11 cellular contexts compared by ENCODE assay signal in genomic region chr12:38892090-38892786, GRCh38. TPM values are rescaled to one million over a fixed set of nuclear protein-coding genes. Genes with fewer than 3 reads are reported as not detected.
DNase-seq lines count a peak whose midpoint lies in the region; ATAC-seq, FAIRE-seq and TF ChIP-seq lines count a peak whose summit lies in the region.
"Had no signal": no experiment of that assay in that cellular context is flagged by ENCODE, and none has a peak within 500 bp of the region (broad histone marks: within the 10 kb centered on the region; RNA-seq: fewer than 3 reads in every experiment).

No MANE protein-coding gene starts in this region.

- TF ChIP-seq EP300 in H1 (IDR thresholded peaks at IDR 0.05; ENCODE audit: borderline replicate concordance in 1 of 2, low read depth in 2 of 2, low read length in 2 of 2) (no peak), transverse colon (IDR thresholded peaks at IDR 0.05; ENCODE audit: low read depth) (peak; percentile 3)

- H2AK5ac ChIP-seq in H1 (ENCODE audit: low read depth, low read length), result no peak overlapping the region

- CTCF ChIA-PET in H1 (lab: Charles Lee; ENCODE audit: partially characterized antibody), result no interaction called here

- TF ChIP-seq CTCF in right atrium auricular region (IDR thresholded peaks at IDR 0.05) (no peak), H1 (IDR thresholded peaks at IDR 0.05; ENCODE audit: control extremely low read depth in 1 of 3, insufficient read depth in 1 of 3, low read depth in 1 of 3, low read length in 3 of 3) (no peak), transverse colon (IDR thresholded peaks at IDR 0.05) (no peak)

- POLR2A ChIA-PET in H1 (lab: Charles Lee; ENCODE audit: partially characterized antibody), result no interaction called here

- H3K23ac ChIP-seq in H1 (ENCODE audit: insufficient read length), result no peak overlapping the region

- no peak for TF ChIP-seq POLR2A in H1 (IDR thresholded peaks at IDR 0.05; ENCODE audit: control extremely low read depth in 1 of 2, low read depth in 2 of 2, low read length in 2 of 2)
- TF ChIP-seq POLR2A in transverse colon (IDR thresholded peaks at IDR 0.05), result no peak

- H2BK5ac ChIP-seq in H1 (ENCODE audit: low read depth, low read length), result no peak overlapping the region

- no peak overlapping the region for H4K5ac ChIP-seq in H1 (ENCODE audit: insufficient read length, low read depth, low read length)

- peak; percentile 57 for FAIRE-seq in H1 (lab: Jason Lieb, UNC)
- FAIRE-seq: TTC549 had no signal

- H3K9me3 ChIP-seq in right atrium auricular region, result no peaks in the 10 kb centered on the region
- H3K9me3 ChIP-seq in H1 (ENCODE audit: insufficient read depth in 2 of 2, low read depth in 1 of 2, low read length in 1 of 2), result peaks cover 5 to 6% of the 10 kb centered on the region in 2 experiments; a peak in 2 of 4 replicates
- no peaks in the 10 kb centered on the region for H3K9me3 ChIP-seq in transverse colon

- H3K18ac ChIP-seq in H1 (ENCODE audit: extremely low read depth, low read length), result no peak overlapping the region

- ATAC-seq in Right ventricle myocardium inferior, result peak; percentile 52
- peak; percentile 52 for ATAC-seq in HG02981 (IDR thresholded peaks at IDR 0.05; ENCODE audit: unreplicated experiment)

- intact Hi-C loops in Right ventricle myocardium inferior (cut with DNase I), result no loop called here
- intact Hi-C loops in transverse colon (cut with DNase I; ENCODE audit: low total_unique reads), result no loop called here

- H3K79me1 ChIP-seq in H1 (ENCODE audit: low read depth, low read length), result no peaks in the 10 kb centered on the region

- H3K27me3 ChIP-seq in right atrium auricular region, result no peaks in the 10 kb centered on the region
- no peaks in the 10 kb centered on the region for H3K27me3 ChIP-seq in H1 (replicated peaks in 1 of 4; ENCODE audit: control insufficient read depth in 3 of 4, extremely low read depth in 1 of 4, insufficient read depth in 3 of 4, low read length in 3 of 4)
- no peaks in the 10 kb centered on the region for H3K27me3 ChIP-seq in transverse colon

- H3K79me2 ChIP-seq in H1 (ENCODE audit: control insufficient read depth in 1 of 2, insufficient read depth in 2 of 2, low read length in 2 of 2), result no peaks in the 10 kb centered on the region

- no peak overlapping the region for H3K4me2 ChIP-seq in H1 (ENCODE audit: insufficient read depth in 1 of 2, low read depth in 2 of 2, low read length in 2 of 2)

- TF ChIP-seq RAD21 in H1 (IDR thresholded peaks at IDR 0.05 in 1 of 2, conservative IDR thresholded peaks at IDR 0.05 in 1 of 2; ENCODE audit: low read depth in 2 of 2, low read length in 2 of 2), result no peak

- no peak overlapping the region for H2BK12ac ChIP-seq in H1 (ENCODE audit: low read depth, low read length)

- no peak overlapping the region for H2BK15ac ChIP-seq in H1 (ENCODE audit: low read length)

- no peak overlapping the region for H3K4me3 ChIP-seq in right atrium auricular region
- H3K4me3 ChIP-seq in H1 (ENCODE audit: extremely low read depth in 1 of 4, insufficient read depth in 2 of 4, low read depth in 3 of 4, low read length in 4 of 4), result no peak overlapping the region
- peak overlapping the region in 1 of 4 donors; percentile 15 for H3K4me3 ChIP-seq in transverse colon

- H4K20me1 ChIP-seq in H1 (replicated peaks in 1 of 2; ENCODE audit: control insufficient read depth in 1 of 2, insufficient read depth in 2 of 2, low read length in 2 of 2), result no peaks in the 10 kb centered on the region

- H2BK20ac ChIP-seq in H1 (ENCODE audit: low read length), result no peak overlapping the region

- H3K4me1 ChIP-seq in right atrium auricular region, result peaks cover 0 to 59% of the 10 kb centered on the region in 2 donors
- H3K4me1 ChIP-seq in H1 (replicated peaks in 1 of 4; ENCODE audit: control insufficient read depth in 3 of 4, insufficient read depth in 4 of 4, low read length in 3 of 4), result no peaks in the 10 kb centered on the region
- peaks cover 0 to 68% (median 24%) of the 10 kb centered on the region in 4 donors for H3K4me1 ChIP-seq in transverse colon

- H2AFZ ChIP-seq in H1 (ENCODE audit: low read length), result no peak overlapping the region

- no peak for DNase-seq in Right ventricle myocardium inferior (ENCODE audit: missing footprints)
- no peak for DNase-seq in right atrium auricular region (ENCODE audit: low spot score)
- no peak for DNase-seq in H1 (ENCODE audit: low read depth in 1 of 2, low spot score in 2 of 2)
- peak; percentile 67 for DNase-seq in transverse colon
- no peak for DNase-seq in D341Med (ENCODE audit: low spot score)
- no peak for DNase-seq in NCI-H748 (lab: John Stamatoyannopoulos, UW; ENCODE audit: unreplicated experiment)
- no peak for DNase-seq in activated gamma-delta T cell treated with Interleukin-2 at 50 U/mL for 16 hours
- DNase-seq: activated naive CD4-positive, alpha-beta T cell treated with Interleukin-2 at 50 U/mL for 16 hours; NCI-H510A had no signal

- H3K36me3 ChIP-seq in right atrium auricular region (no peaks in the 10 kb centered on the region), H1 (ENCODE audit: control insufficient read depth in 2 of 4, insufficient read depth in 4 of 4, low read length in 3 of 4) (peaks cover 0 to 2% (median 0%) of the 10 kb centered on the region in 4 experiments; a peak in 1 of 8 replicates), transverse colon (no peaks in the 10 kb centered on the region)

- H4K8ac ChIP-seq in H1 (ENCODE audit: extremely low read depth, insufficient read depth, low read length), result no peak overlapping the region

- no peak overlapping the region for H3K14ac ChIP-seq in H1 (ENCODE audit: insufficient read length)

- H2BK120ac ChIP-seq in H1 (replicated peaks; ENCODE audit: low read depth, low read length), result no peak overlapping the region

- in situ Hi-C loops in transverse colon (cut with MboI; ENCODE audit: low pct_ligation_motif_present in 1 of 4, low pct_unique_long_range_greater_than_20kb in 1 of 4, low sequenced_read_pairs in 3 of 4), result no loop called here

- WGBS in H1 (ENCODE audit: extremely low coverage in 1 of 2, insufficient coverage in 1 of 2, insufficient read length in 1 of 2, insufficient replicate concordance in 2 of 2, low coverage in 1 of 2, low lambda C conversion rate in 2 of 2, missing lambda C conversion rate in 1 of 2), 2 experiments, result 89% methylated on average over 4 of the region's 4 CpGs; no CpG with 5 or more reads in 1 of the 2 experiments
- WGBS in transverse colon (ENCODE audit: low coverage in 1 of 2), 2 donors, result 17 to 34% methylated on average over 4 of the region's 4 CpGs

- H3K27ac ChIP-seq in right atrium auricular region, result peak overlapping the region in 1 of 2 donors; percentile 74
- no peak overlapping the region for H3K27ac ChIP-seq in H1 (ENCODE audit: low read depth, low read length)
- peak overlapping the region; percentile 18 to 64 (median 38) for H3K27ac ChIP-seq in transverse colon

- no peaks in the 10 kb centered on the region for H3K23me2 ChIP-seq in H1 (ENCODE audit: low read depth, low read length)

- no peak overlapping the region for H4K91ac ChIP-seq in H1 (replicated peaks; ENCODE audit: insufficient read length, low read length)

- no peak overlapping the region for H3K56ac ChIP-seq in H1 (replicated peaks; ENCODE audit: insufficient read length, low read depth, low read length)

- H3K9ac ChIP-seq in H1 (replicated peaks in 1 of 4; ENCODE audit: extremely low read depth in 1 of 4, low read depth in 3 of 4, low read length in 3 of 4), result no peak overlapping the region

- no peak overlapping the region for H3K4ac ChIP-seq in H1 (replicated peaks; ENCODE audit: insufficient read length, low read depth, low read length)

TF ChIP-seq in H1, 55 proteins besides CTCF, POLR2A, EP300 and RAD21:
- TF ChIP-seq ATF2 (IDR thresholded peaks at IDR 0.05; ENCODE audit: low read length) (no peak), TBP (IDR thresholded peaks at IDR 0.05; ENCODE audit: low read depth, low read length) (no peak), RFX5 (IDR thresholded peaks at IDR 0.05; ENCODE audit: borderline replicate concordance, low read depth, low read length) (no peak)
TF ChIP-seq in H1: peak in this region for 0.

RNA-seq across cellular contexts. Expression of gene CPNE8, which starts 13.2 kb away (rescaled TPM):
- 8.3 TPM for total RNA-seq in Right ventricle myocardium inferior
- total RNA-seq in right atrium auricular region, result 10 to 100 TPM; 33.1 to 36.2 TPM
- total RNA-seq in H1 (2021; fragmentation: NEBNext Ultra II Directional; extraction: Animal tissue kit (Norgen Biotek cat#: 25700)), result 6.8 and 7.4 TPM in 2 replicates
- 1.5 and 2.5 TPM in 2 replicates for polyA plus RNA-seq in H1 (2011; rRNA removed)
- 2.7 TPM for polyA plus RNA-seq in H1 (2011; cell fraction: cytosol; rRNA removed)
- polyA plus RNA-seq in H1 (2011; cell fraction: nucleus; rRNA removed), result 4.4 TPM
- polyA plus RNA-seq in H1 (2012, experiment 1 of 2), result 1.7 to 5.3 TPM (median 2.8 TPM) in 4 replicates
- 0.24 TPM for polyA plus RNA-seq in H1 (2012, experiment 2 of 2)
- 3.3 TPM for polyA plus RNA-seq in H1 (2013, experiment 1 of 2)
- 3.3 TPM for polyA plus RNA-seq in H1 (2013, experiment 2 of 2)
- polyA minus RNA-seq in H1 (2011; rRNA and poly(A)+ RNA removed), result 2.9 and 7.2 TPM in 2 replicates
- polyA minus RNA-seq in H1 (2011; cell fraction: cytosol; rRNA and poly(A)+ RNA removed), result 2.6 TPM
- 19.7 TPM for polyA minus RNA-seq in H1 (2011; cell fraction: nucleus; rRNA and poly(A)+ RNA removed)
- total RNA-seq in transverse colon, result 10 to 100 TPM in 3 of 4 donors, 1 to 10 TPM in 1; 5.4 to 33.3 (median 24.8) TPM
